Comparison of ENCODE assay signal across 8 cellular contexts in the genomic region with DNA sequence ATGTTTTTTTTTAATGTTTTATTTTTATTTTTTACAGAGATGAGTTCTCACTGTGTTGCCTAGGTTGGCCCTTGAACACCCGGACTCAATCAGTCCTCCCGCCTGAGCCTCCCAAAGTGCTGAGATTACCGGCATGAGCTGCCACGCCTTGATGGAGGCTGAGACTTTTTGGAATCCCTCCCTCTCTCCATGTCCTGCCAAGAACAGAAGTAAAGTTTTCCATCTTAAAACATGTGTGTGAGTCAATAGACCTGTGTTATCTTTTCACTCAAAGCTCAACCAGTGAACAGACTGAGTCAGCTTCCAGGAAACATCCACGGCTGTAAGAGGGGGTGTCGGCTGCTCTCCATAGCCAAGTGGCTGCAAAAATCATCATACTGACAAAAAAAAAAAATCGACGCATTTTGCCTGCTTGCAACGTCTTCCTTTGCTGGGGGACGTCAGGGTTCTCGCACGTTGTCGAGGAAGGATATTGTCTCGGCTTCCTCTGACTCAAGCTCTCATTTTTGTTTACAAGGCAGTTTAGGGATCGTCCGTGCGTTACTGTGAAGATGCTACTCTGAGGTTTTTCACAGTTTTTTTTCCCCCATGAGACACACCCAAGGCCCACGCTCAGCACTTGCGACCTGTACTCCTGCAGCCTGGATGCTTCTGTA. TPM values are rescaled to one million over a fixed set of nuclear protein-coding genes. Genes with fewer than 3 reads are reported as not detected.
DNase-seq lines count a peak whose midpoint lies in the region; ATAC-seq and TF ChIP-seq lines count a peak whose summit lies in the region.

No MANE protein-coding gene starts in this region.

- H3K4me3 ChIP-seq in liver (ENCODE audit: low read depth in 1 of 3, low read length in 3 of 3): no peak overlapping the region

- DNase-seq in activated naive CD4-positive, alpha-beta T cell treated with anti-CD3 and anti-CD28 coated beads, Interleukin-2, amount 50 U/mL, for 16 hours: peak; percentile 72
- peak; percentile 5 for DNase-seq in stimulated activated naive B cell treated with anti-CD40 and anti-IgM and Interleukin-4, amounts not matched to agents 10 μg/mL and 1 μg/mL and 100 μg/mL, for 72 hours
- DNase-seq in SIG-M5 treated with dmso at 0.1 percent for 504 hours (lab: John Stamatoyannopoulos, UW; ENCODE audit: unreplicated experiment) (no peak), DMS153 (lab: John Stamatoyannopoulos, UW) (no peak)

- peaks cover 38% of the 10 kb centered on the region for H3K36me3 Mint-ChIP-seq in T-helper 1 cell treated with Interleukin-12 subunit alpha and Interleukin-12 subunit beta and Interleukin-4 antibody, amounts not matched to agents 30 μg/mL and 1 μg/mL, for 36 hours (ENCODE audit: low read depth)
- peaks cover 41 to 45% of the 10 kb centered on the region in 2 donors for H3K36me3 Mint-ChIP-seq in stimulated activated naive B cell treated with anti-CD40 and anti-IgM and Interleukin-4, amounts not matched to agents 10 μg/mL and 1 μg/mL and 100 μg/mL, for 72 hours

- H3K27me3 ChIP-seq in liver (ENCODE audit: control insufficient read depth in 4 of 4, insufficient read depth in 4 of 4, low read length in 3 of 4): peaks cover 0 to 3% (median 0%) of the 10 kb centered on the region in 4 donors

- H3K9me3 ChIP-seq in liver (ENCODE audit: control insufficient read depth in 4 of 4, low read length in 3 of 4): no peaks in the 10 kb centered on the region

- peak in 1 of 2 donors; percentile 10 for TF ChIP-seq RAD21 in liver (IDR thresholded peaks at IDR 0.05)

- no peaks in the 10 kb centered on the region for H3K4me1 ChIP-seq in liver (ENCODE audit: control insufficient read depth in 4 of 4, insufficient read depth in 4 of 4, low read length in 3 of 4)

- H3K36me3 ChIP-seq in liver (ENCODE audit: control insufficient read depth in 4 of 4, insufficient read depth in 3 of 4, low read depth in 1 of 4, low read length in 3 of 4): no peaks in the 10 kb centered on the region

- TF ChIP-seq CTCF in liver (IDR thresholded peaks at IDR 0.05; ENCODE audit: low read depth, low read length, missing input control): no peak

- H3K4me1 Mint-ChIP-seq in T-helper 1 cell treated with Interleukin-12 subunit alpha and Interleukin-12 subunit beta and Interleukin-4 antibody, amounts not matched to agents 30 μg/mL and 1 μg/mL, for 36 hours (ENCODE audit: low read depth): peaks cover 50% of the 10 kb centered on the region
- H3K4me1 Mint-ChIP-seq in stimulated activated naive B cell treated with anti-CD40 and anti-IgM and Interleukin-4, amounts not matched to agents 10 μg/mL and 1 μg/mL and 100 μg/mL, for 72 hours: peaks cover 42 to 52% of the 10 kb centered on the region in 2 donors

- H3K9ac ChIP-seq in liver (ENCODE audit: low read depth in 1 of 2, low read length in 2 of 2): no peak overlapping the region

- 64% methylated on average over 19 of the region's 19 CpGs for WGBS in liver

- no peaks in the 10 kb centered on the region for H3K9me3 Mint-ChIP-seq in T-helper 1 cell treated with Interleukin-12 subunit alpha and Interleukin-12 subunit beta and Interleukin-4 antibody, amounts not matched to agents 30 μg/mL and 1 μg/mL, for 36 hours
- no peaks in the 10 kb centered on the region for H3K9me3 Mint-ChIP-seq in stimulated activated naive B cell treated with anti-CD40 and anti-IgM and Interleukin-4, amounts not matched to agents 10 μg/mL and 1 μg/mL and 100 μg/mL, for 72 hours

- H3K27me3 Mint-ChIP-seq in T-helper 1 cell treated with Interleukin-12 subunit alpha and Interleukin-12 subunit beta and Interleukin-4 antibody, amounts not matched to agents 30 μg/mL and 1 μg/mL, for 36 hours (ENCODE audit: low read depth): no peaks in the 10 kb centered on the region
- H3K27me3 Mint-ChIP-seq in stimulated activated naive B cell treated with anti-CD40 and anti-IgM and Interleukin-4, amounts not matched to agents 10 μg/mL and 1 μg/mL and 100 μg/mL, for 72 hours: no peaks in the 10 kb centered on the region

- H3K27ac ChIP-seq in liver (ENCODE audit: low read depth in 1 of 2, low read length in 2 of 2): peak overlapping the region; percentile 36 to 63

- peak overlapping the region; percentile 87 for H3K27ac Mint-ChIP-seq in T-helper 1 cell treated with Interleukin-12 subunit alpha and Interleukin-12 subunit beta and Interleukin-4 antibody, amounts not matched to agents 30 μg/mL and 1 μg/mL, for 36 hours
- peak overlapping the region; percentile 64 for H3K27ac Mint-ChIP-seq in stimulated activated naive B cell treated with anti-CD40 and anti-IgM and Interleukin-4, amounts not matched to agents 10 μg/mL and 1 μg/mL and 100 μg/mL, for 72 hours

- peak overlapping the region; percentile 92 for H3K4me3 Mint-ChIP-seq in T-helper 1 cell treated with Interleukin-12 subunit alpha and Interleukin-12 subunit beta and Interleukin-4 antibody, amounts not matched to agents 30 μg/mL and 1 μg/mL, for 36 hours
- no peak overlapping the region for H3K4me3 Mint-ChIP-seq in stimulated activated naive B cell treated with anti-CD40 and anti-IgM and Interleukin-4, amounts not matched to agents 10 μg/mL and 1 μg/mL and 100 μg/mL, for 72 hours

- peak; percentile 20 to 24 for ATAC-seq in stimulated activated naive B cell treated with anti-CD40 and anti-IgM and Interleukin-4, amounts not matched to agents 10 μg/mL and 1 μg/mL and 100 μg/mL, for 72 hours (replicated peaks)
- ATAC-seq in HG02852 (IDR thresholded peaks at IDR 0.05; ENCODE audit: unreplicated experiment) (no peak), GM18858 (IDR thresholded peaks at IDR 0.05; ENCODE audit: unreplicated experiment) (no peak)

TF ChIP-seq in liver, 16 proteins besides CTCF, POLR2A, EP300 and RAD21:
- TF ChIP-seq, protein P1, sequence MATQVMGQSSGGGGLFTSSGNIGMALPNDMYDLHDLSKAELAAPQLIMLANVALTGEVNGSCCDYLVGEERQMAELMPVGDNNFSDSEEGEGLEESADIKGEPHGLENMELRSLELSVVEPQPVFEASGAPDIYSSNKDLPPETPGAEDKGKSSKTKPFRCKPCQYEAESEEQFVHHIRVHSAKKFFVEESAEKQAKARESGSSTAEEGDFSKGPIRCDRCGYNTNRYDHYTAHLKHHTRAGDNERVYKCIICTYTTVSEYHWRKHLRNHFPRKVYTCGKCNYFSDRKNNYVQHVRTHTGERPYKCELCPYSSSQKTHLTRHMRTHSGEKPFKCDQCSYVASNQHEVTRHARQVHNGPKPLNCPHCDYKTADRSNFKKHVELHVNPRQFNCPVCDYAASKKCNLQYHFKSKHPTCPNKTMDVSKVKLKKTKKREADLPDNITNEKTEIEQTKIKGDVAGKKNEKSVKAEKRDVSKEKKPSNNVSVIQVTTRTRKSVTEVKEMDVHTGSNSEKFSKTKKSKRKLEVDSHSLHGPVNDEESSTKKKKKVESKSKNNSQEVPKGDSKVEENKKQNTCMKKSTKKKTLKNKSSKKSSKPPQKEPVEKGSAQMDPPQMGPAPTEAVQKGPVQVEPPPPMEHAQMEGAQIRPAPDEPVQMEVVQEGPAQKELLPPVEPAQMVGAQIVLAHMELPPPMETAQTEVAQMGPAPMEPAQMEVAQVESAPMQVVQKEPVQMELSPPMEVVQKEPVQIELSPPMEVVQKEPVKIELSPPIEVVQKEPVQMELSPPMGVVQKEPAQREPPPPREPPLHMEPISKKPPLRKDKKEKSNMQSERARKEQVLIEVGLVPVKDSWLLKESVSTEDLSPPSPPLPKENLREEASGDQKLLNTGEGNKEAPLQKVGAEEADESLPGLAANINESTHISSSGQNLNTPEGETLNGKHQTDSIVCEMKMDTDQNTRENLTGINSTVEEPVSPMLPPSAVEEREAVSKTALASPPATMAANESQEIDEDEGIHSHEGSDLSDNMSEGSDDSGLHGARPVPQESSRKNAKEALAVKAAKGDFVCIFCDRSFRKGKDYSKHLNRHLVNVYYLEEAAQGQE (IDR thresholded peaks at IDR 0.05): no peak
- no peak for TF ChIP-seq TAF1 (conservative IDR thresholded peaks at IDR 0.05)
- TF ChIP-seq, protein P2, sequence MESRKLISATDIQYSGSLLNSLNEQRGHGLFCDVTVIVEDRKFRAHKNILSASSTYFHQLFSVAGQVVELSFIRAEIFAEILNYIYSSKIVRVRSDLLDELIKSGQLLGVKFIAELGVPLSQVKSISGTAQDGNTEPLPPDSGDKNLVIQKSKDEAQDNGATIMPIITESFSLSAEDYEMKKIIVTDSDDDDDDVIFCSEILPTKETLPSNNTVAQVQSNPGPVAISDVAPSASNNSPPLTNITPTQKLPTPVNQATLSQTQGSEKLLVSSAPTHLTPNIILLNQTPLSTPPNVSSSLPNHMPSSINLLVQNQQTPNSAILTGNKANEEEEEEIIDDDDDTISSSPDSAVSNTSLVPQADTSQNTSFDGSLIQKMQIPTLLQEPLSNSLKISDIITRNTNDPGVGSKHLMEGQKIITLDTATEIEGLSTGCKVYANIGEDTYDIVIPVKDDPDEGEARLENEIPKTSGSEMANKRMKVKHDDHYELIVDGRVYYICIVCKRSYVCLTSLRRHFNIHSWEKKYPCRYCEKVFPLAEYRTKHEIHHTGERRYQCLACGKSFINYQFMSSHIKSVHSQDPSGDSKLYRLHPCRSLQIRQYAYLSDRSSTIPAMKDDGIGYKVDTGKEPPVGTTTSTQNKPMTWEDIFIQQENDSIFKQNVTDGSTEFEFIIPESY (IDR thresholded peaks at IDR 0.05): no peak
- TF ChIP-seq, protein P3, sequence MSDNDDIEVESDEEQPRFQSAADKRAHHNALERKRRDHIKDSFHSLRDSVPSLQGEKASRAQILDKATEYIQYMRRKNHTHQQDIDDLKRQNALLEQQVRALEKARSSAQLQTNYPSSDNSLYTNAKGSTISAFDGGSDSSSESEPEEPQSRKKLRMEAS (IDR thresholded peaks at IDR 0.05): peak; percentile 14
- TF ChIP-seq HNF4A (conservative IDR thresholded peaks at IDR 0.05): no peak
- TF ChIP-seq EGR1 (IDR thresholded peaks at IDR 0.05; ENCODE audit: low read depth in 2 of 2): no peak
- TF ChIP-seq RXRA (IDR thresholded peaks at IDR 0.05): peak in 1 of 2 donors; percentile 8

RNA-seq across cellular contexts. Expression of a gene that starts 10.0 kb away (rescaled TPM):
- total RNA-seq in liver: 10 to 100 TPM; 10.3 to 11.7 TPM
- 10 to 100 TPM; 11.5 to 18.9 TPM for polyA plus RNA-seq in liver

Comparison
In these comparisons a context has a peak if more than half of its experiments do, and no peak if none do; other contexts are left out.
1. DNase-seq: peak in activated naive CD4-positive, alpha-beta T cell treated with anti-CD3 and anti-CD28 coated beads, Interleukin-2, amount 50 U/mL, for 16 hours (single experiment) and stimulated activated naive B cell treated with anti-CD40 and anti-IgM and Interleukin-4, amounts not matched to agents 10 μg/mL and 1 μg/mL and 100 μg/mL, for 72 hours (single experiment); none in SIG-M5 treated with dmso at 0.1 percent for 504 hours (single experiment) and DMS153 (single experiment).
2. ATAC-seq: peak in stimulated activated naive B cell treated with anti-CD40 and anti-IgM and Interleukin-4, amounts not matched to agents 10 μg/mL and 1 μg/mL and 100 μg/mL, for 72 hours (2 of 2); none in HG02852 (single experiment) and GM18858 (single experiment).